8 cellular contexts compared by ENCODE assay signal in the genomic region with DNA sequence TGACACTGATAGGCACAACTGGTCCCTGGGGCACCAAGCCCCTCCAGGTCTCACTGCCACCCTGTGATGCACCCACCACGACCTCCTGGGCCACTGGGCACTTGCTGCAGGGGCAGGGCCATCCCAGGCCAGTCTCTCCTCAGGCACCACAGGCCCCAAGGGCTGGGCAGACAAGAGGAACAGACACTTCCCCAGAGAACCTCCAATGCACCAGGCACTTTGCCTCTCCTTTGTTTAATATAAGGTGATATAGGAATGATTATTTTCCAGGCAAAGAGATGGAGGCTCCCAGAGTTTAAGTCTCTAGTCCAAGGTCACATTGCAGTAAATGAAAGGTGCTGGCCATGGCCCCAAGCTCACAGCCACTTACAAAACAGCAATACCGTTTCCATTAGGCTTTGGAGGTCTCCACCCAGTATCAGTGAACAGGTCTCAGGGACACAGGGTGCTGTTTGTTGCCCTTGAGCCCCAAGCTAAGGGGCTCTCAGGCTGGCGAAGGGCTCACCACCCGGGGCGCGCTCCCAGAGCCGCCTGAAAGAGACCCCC. TPM values are rescaled to one million over a fixed set of nuclear protein-coding genes. Genes with fewer than 3 reads are reported as not detected.
DNase-seq lines count a peak whose midpoint lies in the region; ATAC-seq and TF ChIP-seq lines count a peak whose summit lies in the region.

No MANE protein-coding gene starts in this region.

- H3K4me3 ChIP-seq in AG09309 (ENCODE audit: control insufficient read depth, low read depth, low read length) (peak overlapping the region; percentile 48), mammary epithelial cell (replicated peaks in 1 of 3; ENCODE audit: insufficient read depth in 1 of 3, low read depth in 2 of 3, low read length in 3 of 3) (no peak overlapping the region), mucosa of stomach (ENCODE audit: low read length) (no peak overlapping the region)

- BruUV-seq in mammary epithelial cell (replicated peaks; lab: Mats Ljungman, UMichigan), result no TSS peak

- H3K27ac ChIP-seq in mammary epithelial cell (ENCODE audit: insufficient read depth, low read depth, low read length), result no peak overlapping the region

- no peaks in the 10 kb centered on the region for H4K20me1 ChIP-seq in mammary epithelial cell (ENCODE audit: insufficient read depth, low read length)

- H3K4me1 ChIP-seq in mammary epithelial cell (ENCODE audit: insufficient read depth, low read length), result peaks cover 35% of the 10 kb centered on the region
- peaks cover 59% of the 10 kb centered on the region for H3K4me1 ChIP-seq in mucosa of stomach (ENCODE audit: control insufficient read depth, insufficient read depth, low read length)

- intact Hi-C loops in mammary epithelial cell (cut with micrococcal nuclease), result no loop called here

- H3K27me3 ChIP-seq in mammary epithelial cell (ENCODE audit: insufficient read depth, low read length) (no peaks in the 10 kb centered on the region), mucosa of stomach (ENCODE audit: control insufficient read depth, insufficient read depth, low read length) (peaks cover 3% of the 10 kb centered on the region)

- TF ChIP-seq CTCF in AG09309 (IDR thresholded peaks at IDR 0.05; ENCODE audit: control insufficient read depth, insufficient read depth, low read depth, low read length, missing control alignments), result no peak
- TF ChIP-seq CTCF in mammary epithelial cell (conservative IDR thresholded peaks at IDR 0.05 in 1 of 2, IDR thresholded peaks at IDR 0.05 in 1 of 2; ENCODE audit: extremely low read depth in 1 of 2, insufficient read depth in 1 of 2, low read depth in 1 of 2, low read length in 2 of 2), result no peak
- TF ChIP-seq CTCF in GM13977 (IDR thresholded peaks at IDR 0.05; ENCODE audit: extremely low read depth, insufficient read depth, missing control alignments), result no peak

- H3K9ac ChIP-seq in mammary epithelial cell (ENCODE audit: insufficient read depth, low read length) (no peak overlapping the region), mucosa of stomach (ENCODE audit: low read length) (peak overlapping the region; percentile 59)

- H3K4me2 ChIP-seq in mammary epithelial cell (ENCODE audit: insufficient read depth, low read depth, low read length), result peak overlapping the region; percentile 84

- H3K36me3 ChIP-seq in mammary epithelial cell (ENCODE audit: insufficient read depth, low read length) (peaks cover 5% of the 10 kb centered on the region), mucosa of stomach (ENCODE audit: control insufficient read depth, insufficient read depth, low read length) (no peaks in the 10 kb centered on the region)

- CTCF ChIA-PET in mammary epithelial cell (lab: Charles Lee; ENCODE audit: low non-redundant PET), result no interaction called here

- peak overlapping the region; percentile 76 for H2AFZ ChIP-seq in mammary epithelial cell (ENCODE audit: low read depth, low read length)

- in situ Hi-C loops in mammary epithelial cell (cut with MboI; ENCODE audit: low sequenced_read_pairs in 2 of 2) (no loop called here), GM13977 (cut with MboI; ENCODE audit: low pct_unique_long_range_greater_than_20kb, low sequenced_read_pairs, unreplicated experiment) (no loop called here)

- 87% methylated on average over 7 of the region's 7 CpGs for WGBS in mammary epithelial cell (ENCODE audit: low coverage, missing lambda C conversion rate)

- dilution Hi-C loops in mammary epithelial cell (cut with HindIII; ENCODE audit: low sequenced_read_pairs), result no loop called here

- H3K9me3 ChIP-seq in mammary epithelial cell (replicated peaks; ENCODE audit: insufficient read depth, low read length) (no peaks in the 10 kb centered on the region), mucosa of stomach (ENCODE audit: control insufficient read depth, low read length) (no peaks in the 10 kb centered on the region)

- ATAC-seq in HG02852 (IDR thresholded peaks at IDR 0.05; ENCODE audit: unreplicated experiment), result peak; percentile 1
- ATAC-seq in GM18873 (IDR thresholded peaks at IDR 0.05; ENCODE audit: low FRiP score, unreplicated experiment), result no peak

- H3K79me2 ChIP-seq in mammary epithelial cell (ENCODE audit: insufficient read depth, low read length), result peaks cover 30% of the 10 kb centered on the region

- DNase-seq in AG09309 (ENCODE audit: low read depth) (no peak), mammary epithelial cell (no peak), GM13977 (ENCODE audit: low spot score) (no peak), HUDEP-2 (lab: John Stamatoyannopoulos, UW; ENCODE audit: unreplicated experiment in 76 of 76) (no peak)
- DNase-seq in activated CD8-positive, alpha-beta memory T cell treated with anti-CD3 and anti-CD28 coated beads for 24 hours, result no peak

RNA-seq across cellular contexts. Expression of a gene that starts 4.5 kb away (rescaled TPM):
- 10 to 100 TPM; 25.0 to 45.6 TPM for total RNA-seq in mammary epithelial cell
- 139 TPM for polyA plus RNA-seq in mammary epithelial cell
- polyA minus RNA-seq in mammary epithelial cell, result 230 TPM

RNA-seq across cellular contexts. Expression of a gene that starts 14.6 kb away (rescaled TPM):
- 1 to 10 TPM; 1.4 to 4.0 TPM for total RNA-seq in mammary epithelial cell
- polyA plus RNA-seq in mammary epithelial cell, result 3.4 TPM
- 8.9 TPM for polyA minus RNA-seq in mammary epithelial cell

RNA-seq across cellular contexts. Expression of a gene that starts 26.6 kb away (rescaled TPM):
- 1 to 10 TPM; 7.2 to 7.7 TPM for total RNA-seq in mammary epithelial cell
- 2.7 TPM for polyA plus RNA-seq in mammary epithelial cell
- 1.9 TPM for polyA minus RNA-seq in mammary epithelial cell
